1 cellular context compared by ENCODE assay signal in genomic region chr2:216108967-216109921, GRCh38.
TF ChIP-seq lines count a peak whose summit lies in the region.

XRCC5 (plus strand) TSS chr2:216109348; CDS start chr2:216109437, 89 bp downstream.

TF ChIP-seq in GM12878, 131 proteins besides CTCF, POLR2A, EP300 and RAD21 (continued from another document):
- TF ChIP-seq ZBTB40 (IDR thresholded peaks at IDR 0.05; ENCODE audit: borderline replicate concordance) (peak; percentile 92), BMI1 (IDR thresholded peaks at IDR 0.05; ENCODE audit: borderline replicate concordance) (no peak), MTA3 (IDR thresholded peaks at IDR 0.05; ENCODE audit: borderline replicate concordance, low read length) (no peak)
TF ChIP-seq in GM12878: peak in this region for 58.
